Comparison of ENCODE assay signal across 11 cellular contexts in genomic region chr5:170132642-170133448, GRCh38. TPM values are rescaled to one million over a fixed set of nuclear protein-coding genes. Genes with fewer than 3 reads are reported as not detected.
DNase-seq lines count a peak whose midpoint lies in the region; ATAC-seq lines count a peak whose summit lies in the region.
"Had no signal": no experiment of that assay in that cellular context is flagged by ENCODE, and none has a peak within 500 bp of the region (broad histone marks: within the 10 kb centered on the region; RNA-seq: fewer than 3 reads in every experiment).

No MANE protein-coding gene starts in this region.

- H2BK15ac ChIP-seq in neuronal stem cell (ENCODE audit: low read length), result no peak overlapping the region

- peaks cover 0 to 7% of the 10 kb centered on the region in 2 donors for H3K4me1 ChIP-seq in neuronal stem cell (ENCODE audit: control insufficient read depth in 2 of 2, insufficient read depth in 1 of 2, low read depth in 1 of 2, low read length in 2 of 2)

- no peak overlapping the region for H3K4me3 ChIP-seq in neuronal stem cell (ENCODE audit: low read length in 2 of 2)
- H3K4me3 ChIP-seq: lung, skin epidermis had no signal

- no peaks in the 10 kb centered on the region for H3K36me3 ChIP-seq in neuronal stem cell (replicated peaks in 1 of 2; ENCODE audit: control insufficient read depth in 2 of 2, insufficient read depth in 2 of 2, low read length in 2 of 2)

- H3K14ac ChIP-seq in neuronal stem cell (ENCODE audit: low read length), result no peak overlapping the region

- H3K4ac ChIP-seq in neuronal stem cell (ENCODE audit: low read length), result no peak overlapping the region

- H3K23ac ChIP-seq in neuronal stem cell (ENCODE audit: low read depth, low read length, poor library complexity), result no peak overlapping the region

- DNase-seq in Daoy (ENCODE audit: low read depth) (peak; percentile 19), NCI-H2171 treated with DMSO at 0.1 percent for 48 hours (lab: John Stamatoyannopoulos, UW) (peak; percentile 77), dedifferentiated amniotic fluid mesenchymal stem cell (ENCODE audit: extremely low spot score) (peak; percentile 88), neuronal stem cell (ENCODE audit: low spot score) (peak; percentile 17), ureter (ENCODE audit: low spot score) (no peak), NCI-H1930 (lab: John Stamatoyannopoulos, UW) (no peak), HK-2 (ENCODE audit: unreplicated experiment) (no peak)
- DNase-seq: NCI-H774 had no signal

- H4K8ac ChIP-seq in neuronal stem cell (ENCODE audit: low read depth, low read length), result no peak overlapping the region

- peaks cover 2 to 5% of the 10 kb centered on the region in 2 donors for H3K9me3 ChIP-seq in neuronal stem cell (replicated peaks in 1 of 2; ENCODE audit: control insufficient read depth in 2 of 2, insufficient read depth in 1 of 2, low read depth in 1 of 2, low read length in 2 of 2)

- H2BK12ac ChIP-seq in neuronal stem cell (ENCODE audit: low read length), result no peak overlapping the region

- H4K91ac ChIP-seq in neuronal stem cell (ENCODE audit: low read depth, low read length, poor library complexity), result no peak overlapping the region

- H2BK5ac ChIP-seq in neuronal stem cell (ENCODE audit: low read length), result no peak overlapping the region

- peak overlapping the region; percentile 12 for H2AFZ ChIP-seq in neuronal stem cell (ENCODE audit: low read length)

- H3K9ac ChIP-seq in neuronal stem cell (ENCODE audit: low read depth, low read length, poor library complexity), result no peak overlapping the region

- no peak for ATAC-seq in GM21737 (IDR thresholded peaks at IDR 0.05; ENCODE audit: unreplicated experiment)

- H3K27ac ChIP-seq in neuronal stem cell (replicated peaks; ENCODE audit: low read length), result peak overlapping the region; percentile 45

- no peak overlapping the region for H2BK120ac ChIP-seq in neuronal stem cell (ENCODE audit: low read depth, low read length)

- H3K79me1 ChIP-seq in neuronal stem cell (ENCODE audit: low read depth, low read length), result no peaks in the 10 kb centered on the region

- no CpG with 5 or more reads among the region's 5 CpGs for WGBS in neuronal stem cell (ENCODE audit: extremely low coverage in 2 of 2, insufficient read length in 2 of 2, insufficient replicate concordance in 1 of 2), 2 donors

- no peak overlapping the region for H3K18ac ChIP-seq in neuronal stem cell (ENCODE audit: low read length)

- H3K27me3 ChIP-seq in neuronal stem cell (ENCODE audit: control insufficient read depth in 3 of 3, insufficient read depth in 3 of 3, low read depth in 1 of 3, low read length in 3 of 3), result no peaks in the 10 kb centered on the region

- H3K4me2 ChIP-seq in neuronal stem cell (ENCODE audit: insufficient read depth, low read length, poor library complexity, severe bottlenecking), result no peak overlapping the region

- H2AK5ac ChIP-seq in neuronal stem cell (ENCODE audit: low read depth, low read length), result no peak overlapping the region

RNA-seq across cellular contexts. Expression of gene FOXI1, which starts 27.1 kb away (rescaled TPM):
- not detected in 2 replicates for total RNA-seq in Daoy (2014; rRNA removed; shearing (Covaris generic))
- 0.03 TPM for polyA plus RNA-seq in neuronal stem cell (2013, experiment 1 of 2)
- polyA plus RNA-seq in neuronal stem cell (2013, experiment 2 of 2), result 0.03 TPM
- total RNA-seq in ureter, result not detected
- total RNA-seq: lung had no signal

Comparison
In these comparisons a context has a peak if more than half of its experiments do, and no peak if none do; other contexts are left out.
1. DNase-seq: peak in Daoy (single experiment), NCI-H2171 treated with DMSO at 0.1 percent for 48 hours (single experiment), dedifferentiated amniotic fluid mesenchymal stem cell (single experiment) and neuronal stem cell (single experiment); none in ureter (single experiment), NCI-H1930 (0 of 2) and HK-2 (single experiment).